In genomic region chr2:237431372-237431771, GRCh38 we compare ENCODE assay signal across 13 cellular contexts. TPM values are rescaled to one million over a fixed set of nuclear protein-coding genes. Genes with fewer than 3 reads are reported as not detected.
A peak's percentile ranks its signal among the peaks of the same experiment; 100 is the strongest.
DNase-seq lines count a peak whose midpoint lies in the region; ATAC-seq and TF ChIP-seq lines count a peak whose summit lies in the region.
"Had no signal": no experiment of that assay in that cellular context is flagged by ENCODE, and none has a peak within 500 bp of the region (broad histone marks: within the 10 kb centered on the region; RNA-seq: fewer than 3 reads in every experiment).

No MANE protein-coding gene starts in this region.

- H3K27ac Mint-ChIP-seq in activated T-helper 17 cell treated with anti-CD3 and anti-CD28 coated beads, Interleukin-2, amount 50 U/mL, for 72 hours: peak overlapping the region; percentile 98
- H3K27ac Mint-ChIP-seq: stimulated activated memory B cell treated with anti-CD40 and anti-IgM and Interleukin-4, amounts not matched to agents 10 μg/mL and 1 μg/mL and 100 μg/mL, for 72 hours had no signal

- no peak overlapping the region for H3K4me3 ChIP-seq in BJ (ENCODE audit: low read depth, low read length)

- peaks cover 65% of the 10 kb centered on the region for H3K36me3 Mint-ChIP-seq in activated T-helper 17 cell treated with anti-CD3 and anti-CD28 coated beads, Interleukin-2, amount 50 U/mL, for 72 hours (ENCODE audit: low read depth)
- H3K36me3 Mint-ChIP-seq: stimulated activated memory B cell treated with anti-CD40 and anti-IgM and Interleukin-4, amounts not matched to agents 10 μg/mL and 1 μg/mL and 100 μg/mL, for 72 hours had no signal

- peaks cover 3% of the 10 kb centered on the region for H3K9me3 Mint-ChIP-seq in activated T-helper 17 cell treated with anti-CD3 and anti-CD28 coated beads, Interleukin-2, amount 50 U/mL, for 72 hours
- H3K9me3 Mint-ChIP-seq: stimulated activated memory B cell treated with anti-CD40 and anti-IgM and Interleukin-4, amounts not matched to agents 10 μg/mL and 1 μg/mL and 100 μg/mL, for 72 hours had no signal

- no peaks in the 10 kb centered on the region for H3K27me3 Mint-ChIP-seq in activated T-helper 17 cell treated with anti-CD3 and anti-CD28 coated beads, Interleukin-2, amount 50 U/mL, for 72 hours

- H3K36me3 ChIP-seq in BJ (ENCODE audit: control insufficient read depth, insufficient read depth, low read length): no peaks in the 10 kb centered on the region
- H3K36me3 ChIP-seq: neutrophil had no signal

- H3K4me1 Mint-ChIP-seq in activated T-helper 17 cell treated with anti-CD3 and anti-CD28 coated beads, Interleukin-2, amount 50 U/mL, for 72 hours: peaks cover 73% of the 10 kb centered on the region

- peak; percentile 14 for ATAC-seq in activated T-helper 17 cell treated with anti-CD3 and anti-CD28 coated beads, Interleukin-2, amount 50 U/mL, for 72 hours (replicated peaks)
- ATAC-seq: stimulated activated memory B cell treated with anti-CD40 and anti-IgM and Interleukin-4, amounts not matched to agents 10 μg/mL and 1 μg/mL and 100 μg/mL, for 72 hours had no signal

- peak overlapping the region; percentile 93 for H3K4me3 Mint-ChIP-seq in activated T-helper 17 cell treated with anti-CD3 and anti-CD28 coated beads, Interleukin-2, amount 50 U/mL, for 72 hours
- H3K4me3 Mint-ChIP-seq: stimulated activated memory B cell treated with anti-CD40 and anti-IgM and Interleukin-4, amounts not matched to agents 10 μg/mL and 1 μg/mL and 100 μg/mL, for 72 hours had no signal

- H3K27me3 ChIP-seq in BJ (ENCODE audit: control insufficient read depth, insufficient read depth, low read length): no peaks in the 10 kb centered on the region

- POLR2A ChIA-PET in BJ (lab: Charles Lee): no interaction called here

- CTCF ChIA-PET in BJ (lab: Yijun Ruan, JAX): interaction anchor here (0.9 to 4.5 kb wide), 3 partner anchors 9 to 140 kb away, joined by 4 to 27 read pairs (median 14); no protein-coding TSS in a partner anchor

- DNase-seq in BJ (ENCODE audit: low read depth): peak; percentile 83
- DNase-seq in GM04503 (ENCODE audit: low read depth): peak; percentile 95
- peak; percentile 55 for DNase-seq in glomerular visceral epithelial cell (ENCODE audit: extremely low spot score)
- DNase-seq in NCI-H1048 (lab: John Stamatoyannopoulos, UW): no peak
- no peak for DNase-seq in DMS153 treated with DMSO at 0.1 percent for 48 hours (lab: John Stamatoyannopoulos, UW; ENCODE audit: unreplicated experiment)
- no peak for DNase-seq in activated gamma-delta T cell treated with Interleukin-2 at 50 U/mL for 16 hours
- no peak for DNase-seq in AML-193 (lab: John Stamatoyannopoulos, UW)
- DNase-seq: DMS 273 treated with DMSO at 0.1 percent for 48 hours, NCI-H446, SHP77 had no signal

- no peak for TF ChIP-seq CTCF in BJ (IDR thresholded peaks at IDR 0.05; ENCODE audit: insufficient read depth, low read depth, low read length)

RNA-seq across cellular contexts. Expression of gene COL6A3, which starts 17.4 kb away (rescaled TPM):
- 522 and 695 TPM in 2 replicates for polyA plus RNA-seq in BJ (2011; rRNA removed)
- 839 and 1,058 TPM in 2 replicates for polyA minus RNA-seq in BJ (2011; rRNA and poly(A)+ RNA removed)
- total RNA-seq in activated T-helper 17 cell treated with anti-CD3 and anti-CD28 coated beads, Interleukin-2, amount 50 U/mL, for 72 hours: 10 to 100 TPM; 10.6 to 30.7 TPM

RNA-seq across cellular contexts. Expression of gene MLPH, which starts 55.7 kb away (rescaled TPM):
- 16.1 and 18.5 TPM in 2 replicates for polyA plus RNA-seq in BJ (2011; rRNA removed)
- polyA minus RNA-seq in BJ (2011; rRNA and poly(A)+ RNA removed): 24.0 and 40.3 TPM in 2 replicates
- not detected for total RNA-seq in activated T-helper 17 cell treated with anti-CD3 and anti-CD28 coated beads, Interleukin-2, amount 50 U/mL, for 72 hours

Comparison
In these comparisons a context has a peak if more than half of its experiments do, and no peak if none do; other contexts are left out.
1. DNase-seq: peak in BJ (single experiment), GM04503 (single experiment) and glomerular visceral epithelial cell (single experiment); none in NCI-H1048 (single experiment), DMS153 treated with DMSO at 0.1 percent for 48 hours (single experiment), activated gamma-delta T cell treated with Interleukin-2 at 50 U/mL for 16 hours (single experiment) and AML-193 (0 of 2).